In the genomic region with DNA sequence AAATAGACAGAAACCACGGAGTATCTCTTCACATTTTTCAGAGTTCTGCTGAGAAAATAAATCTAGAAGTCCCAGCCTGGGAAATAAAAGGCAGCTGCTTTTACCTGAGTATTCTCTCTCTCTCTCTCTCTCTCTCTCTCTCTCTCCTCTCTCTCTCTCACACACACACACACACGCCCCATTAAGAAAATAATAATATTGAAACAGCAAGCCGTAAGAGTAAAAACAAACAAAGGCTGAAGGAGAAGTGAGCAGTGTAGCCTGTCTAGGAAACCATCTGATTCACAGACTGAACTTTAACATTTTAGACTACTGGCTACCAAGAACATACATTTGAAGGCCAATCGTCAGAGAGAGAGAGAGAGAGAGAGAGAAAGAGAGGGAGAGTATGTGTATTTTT, we compare ENCODE assay signal across 17 cellular contexts. TPM values are rescaled to one million over a fixed set of nuclear protein-coding genes. Genes with fewer than 3 reads are reported as not detected.
"Had no signal": no experiment of that assay in that cellular context is flagged by ENCODE, and none has a peak within 500 bp of the region (broad histone marks: within the 10 kb centered on the region; RNA-seq: fewer than 3 reads in every experiment).

No MANE protein-coding gene starts in this region.

- H3K36me3 ChIP-seq: gastroesophageal sphincter, heart right ventricle, tibial artery had no signal

- H3K27me3 ChIP-seq: vagina had no signal

- DNase-seq: activated naive CD8-positive, alpha-beta T cell treated with anti-CD3 and anti-CD28 coated beads for 36 hours; dermis blood vessel endothelial cell; effector memory CD8-positive, alpha-beta T cell; heart right ventricle; mucosa of descending colon; naive thymus-derived CD4-positive, alpha-beta T cell; stimulated activated CD4-positive, alpha-beta T cell treated with anti-CD3 and anti-CD28 coated beads, Interleukin-2, amount 100 ng/mL, for 48 hours; stimulated activated naive B cell treated with anti-CD40 and anti-IgM and Interleukin-4, amounts not matched to agents 10 μg/mL and 1 μg/mL and 100 μg/mL, for 72 hours; T-helper 2 cell; tibial artery had no signal

- ATAC-seq: effector memory CD8-positive, alpha-beta T cell; gastroesophageal sphincter; heart right ventricle; left lobe of liver; mucosa of descending colon; naive thymus-derived CD4-positive, alpha-beta T cell; stimulated activated naive B cell treated with anti-CD40 and anti-IgM and Interleukin-4, amounts not matched to agents 10 μg/mL and 1 μg/mL and 100 μg/mL, for 72 hours; WTC11 had no signal

- FAIRE-seq: islet of Langerhans, TTC549 had no signal

- H3K27ac ChIP-seq: gastroesophageal sphincter, heart right ventricle, tibial artery, vagina had no signal

- H3K9me3 ChIP-seq: gastroesophageal sphincter, heart right ventricle, mucosa of descending colon, tibial artery, vagina had no signal

- H3K4me3 ChIP-seq: gastroesophageal sphincter, heart right ventricle, mucosa of descending colon, tibial artery, vagina had no signal

RNA-seq across cellular contexts. Expression of a gene that starts 8.4 kb away (rescaled TPM):
- total RNA-seq: activated CD4-positive, alpha-beta T cell treated with anti-CD3 and anti-CD28 coated beads, Interleukin-2, amount 10 ng/mL, durations not matched to agents 24 days and 14 days; activated naive CD8-positive, alpha-beta T cell treated with anti-CD3 and anti-CD28 coated beads for 36 hours; dermis blood vessel endothelial cell; naive thymus-derived CD4-positive, alpha-beta T cell; WTC11 had no signal
- polyA plus RNA-seq: naive thymus-derived CD4-positive, alpha-beta T cell had no signal
